9 cellular contexts compared by ENCODE assay signal in genomic region chr11:107018274-107018901, GRCh38. TPM values are rescaled to one million over a fixed set of nuclear protein-coding genes. Genes with fewer than 3 reads are reported as not detected.
DNase-seq lines count a peak whose midpoint lies in the region; ATAC-seq, FAIRE-seq and TF ChIP-seq lines count a peak whose summit lies in the region.
"Had no signal": no experiment of that assay in that cellular context is flagged by ENCODE, and none has a peak within 500 bp of the region (broad histone marks: within the 10 kb centered on the region; RNA-seq: fewer than 3 reads in every experiment).

TSS of gene GUCY1A2 (minus strand) at chr11:107018476. CDS start at chr11:107018055, 421 bp downstream.

- CTCF ChIA-PET in K562 (lab: Yijun Ruan, JAX; ENCODE audit: low intra/inter-chr PET ratio) = no interaction called here

- no peak for TF ChIP-seq POLR2A in K562 (conservative IDR thresholded peaks at IDR 0.05)

- peak within 1 kb of the TSS; percentile 38 for H3K4me3 ChIP-seq in GM06990 (replicated peaks; ENCODE audit: low read depth, low read length)
- peak within 1 kb of the TSS; percentile 33 for H3K4me3 ChIP-seq in K562

- no peak within 1 kb of the TSS for H3K27ac ChIP-seq in K562 (ENCODE audit: extremely low read depth, low read depth, low read length)

- H3K9ac ChIP-seq in K562 (ENCODE audit: insufficient read depth in 1 of 2, low read depth in 2 of 2, low read length in 2 of 2) = peak within 1 kb of the TSS in 1 of 2 experiments; percentile 52; a peak in 1 of 4 replicates

- H3K36me3 Mint-ChIP-seq in stimulated activated naive CD8-positive, alpha-beta T cell treated with anti-CD3 and anti-CD28 coated beads, Interleukin-15, Interleukin-2, amounts not matched to agents 100 ng/mL and 50 ng/mL, for 24 hours (ENCODE audit: low read depth) = no peaks in the 10 kb centered on the region

- no peak within 1 kb of the TSS for H3K4me2 ChIP-seq in K562 (ENCODE audit: insufficient read depth, low read length)

- H4K20me1 ChIP-seq in K562 (replicated peaks; ENCODE audit: control insufficient read depth, insufficient read depth, low read length) = no peaks in the 10 kb centered on the region

- DNase-seq in GM06990 (ENCODE audit: extremely low read depth, insufficient read length) (peak; percentile 13), KBM-7 (peak; percentile 4), K562 (ENCODE audit: extremely low read depth in 1 of 4, low spot score in 3 of 4) (no peak), iPS-NIHi7 (ENCODE audit: extremely low spot score) (peak; percentile 24)
- DNase-seq in effector CD4-positive, alpha-beta T cell = no peak
- DNase-seq in activated CD4-positive, alpha-beta T cell treated with anti-CD3 and anti-CD28 coated beads for 1 hour = no peak

- TF ChIP-seq RAD21 in K562 (CRISPR knock-in tag; conservative IDR thresholded peaks at IDR 0.05 in 1 of 2, IDR thresholded peaks at IDR 0.05 in 1 of 2) = no peak

- H3K27ac Mint-ChIP-seq in stimulated activated naive CD8-positive, alpha-beta T cell treated with anti-CD3 and anti-CD28 coated beads, Interleukin-15, Interleukin-2, amounts not matched to agents 100 ng/mL and 50 ng/mL, for 24 hours = no peak within 1 kb of the TSS

- WGBS in K562 (ENCODE audit: insufficient coverage, low coverage, missing lambda C conversion rate) = 13% methylated on average over 14 of the region's 60 CpGs

- H2AFZ ChIP-seq in K562 (ENCODE audit: low read depth, low read length) = no peak within 1 kb of the TSS

- BruUV-seq in K562 (replicated peaks; lab: Mats Ljungman, UMichigan) = no TSS peak

- peaks cover 0 to 15% of the 10 kb centered on the region in 2 experiments; a peak in 2 of 5 replicates for H3K4me1 ChIP-seq in K562 (replicated peaks in 1 of 2; ENCODE audit: control insufficient read depth in 2 of 2, insufficient read depth in 2 of 2, low read length in 2 of 2)

- no peaks in the 10 kb centered on the region for H3K9me3 Mint-ChIP-seq in stimulated activated naive CD8-positive, alpha-beta T cell treated with anti-CD3 and anti-CD28 coated beads, Interleukin-15, Interleukin-2, amounts not matched to agents 100 ng/mL and 50 ng/mL, for 24 hours

- in situ Hi-C loops in KBM-7 (cut with MboI; ENCODE audit: low pct_unique_long_range_greater_than_20kb, low sequenced_read_pairs) = no loop called here
- in situ Hi-C loops in K562 (cut with MboI) = no loop called here

- H3K9me1 ChIP-seq in K562 (ENCODE audit: control insufficient read depth, insufficient read depth, low read length) = no peaks in the 10 kb centered on the region

- TF ChIP-seq EP300 in K562 (IDR thresholded peaks at IDR 0.05; ENCODE audit: low read length) = no peak

- POLR2A ChIA-PET in K562 (lab: Yijun Ruan, JAX) = interaction anchor here (0.7 kb wide), 1 partner anchor 520 kb away, joined by 4 read pairs; no protein-coding TSS in a partner anchor

- H3K4me1 Mint-ChIP-seq in stimulated activated naive CD8-positive, alpha-beta T cell treated with anti-CD3 and anti-CD28 coated beads, Interleukin-15, Interleukin-2, amounts not matched to agents 100 ng/mL and 50 ng/mL, for 24 hours (ENCODE audit: low read depth) = peaks cover 8% of the 10 kb centered on the region

- H3K27me3 Mint-ChIP-seq in stimulated activated naive CD8-positive, alpha-beta T cell treated with anti-CD3 and anti-CD28 coated beads, Interleukin-15, Interleukin-2, amounts not matched to agents 100 ng/mL and 50 ng/mL, for 24 hours = peaks cover 57% of the 10 kb centered on the region

- H3K4me3 Mint-ChIP-seq in stimulated activated naive CD8-positive, alpha-beta T cell treated with anti-CD3 and anti-CD28 coated beads, Interleukin-15, Interleukin-2, amounts not matched to agents 100 ng/mL and 50 ng/mL, for 24 hours = peak within 1 kb of the TSS; percentile 26

- no peaks in the 10 kb centered on the region for H3K9me3 ChIP-seq in K562 (replicated peaks; ENCODE audit: control insufficient read depth, insufficient read depth, low read depth, low read length)

- H3K36me3 ChIP-seq in GM06990 (ENCODE audit: control insufficient read depth, insufficient read depth, low read length) (no peaks in the 10 kb centered on the region), K562 (ENCODE audit: control insufficient read depth, insufficient read depth, low read length) (no peaks in the 10 kb centered on the region)

- ATAC-seq in GM21529 (IDR thresholded peaks at IDR 0.05; ENCODE audit: unreplicated experiment) (peak; percentile 35), K562 (peak; percentile 28; the same call in 2 of the 3 replicates)

- TF ChIP-seq CTCF in GM06990 (IDR thresholded peaks at IDR 0.05; ENCODE audit: insufficient read depth, low read length, poor library complexity, severe bottlenecking) = no peak
- no peak for TF ChIP-seq CTCF in K562 (IDR thresholded peaks at IDR 0.05 in 2 of 3, conservative IDR thresholded peaks at IDR 0.05 in 1 of 3; ENCODE audit: insufficient read depth in 2 of 3, low read depth in 1 of 3, low read length in 3 of 3)

- intact Hi-C loops in K562 (cut with micrococcal nuclease) = no loop called here

- no peak for FAIRE-seq in K562 (lab: Jason Lieb, UNC)
- FAIRE-seq: TTC549 had no signal

- H3K79me2 ChIP-seq in K562 (ENCODE audit: control insufficient read depth, insufficient read depth, low read length) = no peaks in the 10 kb centered on the region

- peaks cover 3% of the 10 kb centered on the region for H3K27me3 ChIP-seq in GM06990 (replicated peaks; ENCODE audit: control insufficient read depth, insufficient read depth, low read length)
- H3K27me3 ChIP-seq in K562 (ENCODE audit: control insufficient read depth in 2 of 2, insufficient read depth in 2 of 2, low read length in 2 of 2) = peaks cover 7 to 10% of the 10 kb centered on the region in 2 experiments; a peak in 3 of 5 replicates

TF ChIP-seq in K562, 482 proteins besides CTCF, POLR2A, EP300 and RAD21:
- peak in 1 of 2 experiments; percentile 41 for TF ChIP-seq E2F6 (IDR thresholded peaks at IDR 0.05; ENCODE audit: borderline replicate concordance in 1 of 2, extremely low read depth in 1 of 2, insufficient read depth in 1 of 2, insufficient read length in 1 of 2, low read depth in 1 of 2, low read length in 1 of 2, poor library complexity in 1 of 2, severe bottlenecking in 1 of 2)
- TF ChIP-seq CCNT2 (IDR thresholded peaks at IDR 0.05; ENCODE audit: borderline replicate concordance, extremely low read depth, insufficient read length, low read depth, low read length) = no peak
- TF ChIP-seq TCF15 (CRISPR knock-in tag; IDR thresholded peaks at IDR 0.05) = no peak

RNA-seq across cellular contexts. Expression of gene GUCY1A2, which starts in this region (rescaled TPM):
- not detected in 2 replicates for total RNA-seq in K562 (2011; cell fraction: chromatin; rRNA removed; ENCODE audit: low replicate concordance)
- not detected in 2 replicates for total RNA-seq in K562 (2011; cell fraction: nucleolus; rRNA removed)
- not detected in 2 replicates for total RNA-seq in K562 (2011; cell fraction: nucleoplasm; rRNA removed)
- total RNA-seq in K562 (2014; rRNA removed) (not detected in 2 replicates), K562 (2014; rRNA removed; fragmentation: Illumina TruSeq; extraction: Trizol) (not detected in 2 replicates), K562 (2015; rRNA removed; fragmentation: Illumina TruSeq; extraction: Trizol) (under 0.01 and 0.04 TPM in 2 replicates), K562 (2021) (not detected in 2 replicates)
- polyA plus RNA-seq in K562 (2011; rRNA removed) (not detected in 2 replicates), K562 (2014; fragmentation: Illumina TruSeq; extraction: Trizol) (not detected in 2 replicates), K562 (2014; fragmentation: Nextera tagmentation; extraction: Ambion mirVana) (under 1 TPM in 1 of 2 experiments, not detected in 1; under 0.01 TPM), K562 (2014; rRNA removed) (0.20 TPM in 1 of 2 replicates, not detected in the other)
- not detected in 2 replicates for polyA plus RNA-seq in K562 (2011; cell fraction: cytosol; rRNA removed)
- 0.01 TPM in 1 of 2 replicates, not detected in the other for polyA plus RNA-seq in K562 (2011; cell fraction: nucleus; rRNA removed)
- not detected in 2 replicates for polyA plus RNA-seq in K562 (2012)
- polyA minus RNA-seq in K562 (2011; rRNA and poly(A)+ RNA removed) = under 0.01 TPM in 1 of 2 replicates, not detected in the other
- polyA minus RNA-seq in K562 (2011; cell fraction: cytosol; rRNA and poly(A)+ RNA removed) = not detected in 2 replicates
- 0.11 TPM in 1 of 2 replicates, not detected in the other for polyA minus RNA-seq in K562 (2011; cell fraction: nucleus; rRNA and poly(A)+ RNA removed)

Comparison
In these comparisons a context has a peak if more than half of its experiments do, and no peak if none do; other contexts are left out.
1. Peak in ATAC-seq and H3K4me3 ChIP-seq in K562; RNA of the gene not detected or under 1 TPM.
2. DNase-seq: peak in GM06990 (single experiment), KBM-7 (single experiment) and iPS-NIHi7 (single experiment); none in K562 (0 of 4), effector CD4-positive, alpha-beta T cell (single experiment) and activated CD4-positive, alpha-beta T cell treated with anti-CD3 and anti-CD28 coated beads for 1 hour (single experiment).